Comparison of ENCODE assay signal across 21 cellular contexts in the genomic region with DNA sequence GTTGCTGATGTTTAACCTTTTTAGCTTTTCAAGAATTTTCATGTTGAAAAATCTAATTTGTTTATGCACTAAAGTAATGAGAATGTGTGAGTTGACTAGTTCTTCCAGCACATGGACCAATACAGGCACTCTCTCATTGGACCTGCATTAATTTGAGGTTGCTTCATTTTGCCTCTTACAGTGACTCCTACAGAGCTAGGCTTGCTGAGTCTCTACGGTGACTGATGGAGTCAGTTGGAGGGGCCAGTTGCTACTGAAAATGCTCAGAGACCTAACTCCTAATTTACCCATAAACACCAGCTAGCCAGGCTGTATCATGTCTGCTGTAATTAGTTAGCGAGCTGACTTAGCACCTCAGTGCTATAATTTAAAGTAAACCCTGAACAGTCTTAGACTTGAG.
"Had no signal": no experiment of that assay in that cellular context is flagged by ENCODE, and none has a peak within 500 bp of the region (broad histone marks: within the 10 kb centered on the region; RNA-seq: fewer than 3 reads in every experiment).

No MANE protein-coding gene starts in this region.

- H3K9ac ChIP-seq: SK-N-SH had no signal

- H3K36me3 ChIP-seq: breast epithelium had no signal

- H3K4me3 ChIP-seq: breast epithelium, coronary artery had no signal

- DNase-seq: activated CD4-positive, alpha-beta T cell treated with anti-CD3 and anti-CD28 coated beads for 48 hours; activated CD4-positive, alpha-beta T cell treated with anti-CD3 and anti-CD28 coated beads, Interleukin-2, amount 50 U/mL, for 4 hours; activated CD4-positive, CD25-positive, alpha-beta regulatory T cell treated with anti-CD3 and anti-CD28 coated beads, Interleukin-2, amount 50 U/mL, for 72 hours; activated CD8-positive, alpha-beta memory T cell treated with anti-CD3 and anti-CD28 coated beads, Interleukin-2, amount 10 ng/mL, durations not matched to agents 7 days and 5 days; activated effector memory CD4-positive, alpha-beta T cell treated with Interleukin-2 at 50 U/mL for 16 hours; activated naive CD4-positive, alpha-beta T cell; activated T-cell treated with anti-CD3 and anti-CD28 coated beads, Interleukin-2, amount 50 U/mL, for 24 hours; aorta; caudate nucleus; NCI-H1048; NCI-H146; NCI-H187 treated with DMSO at 0.1 percent for 48 hours; NCI-H2081 treated with DMSO at 0.1 percent for 48 hours; NCI-H446 treated with DMSO at 0.1 percent for 48 hours; NCI-H524 treated with DMSO at 0.1 percent for 48 hours; NCI-H748 treated with DMSO at 0.1 percent for 48 hours; SK-N-SH; T-helper 1 cell had no signal

- H3K4me1 ChIP-seq: breast epithelium had no signal

- FAIRE-seq: RCC 7860 had no signal

- H3K9me2 ChIP-seq: SK-N-SH had no signal

- H3K27ac ChIP-seq: breast epithelium, coronary artery had no signal

- H3K9me3 ChIP-seq: breast epithelium, SK-N-SH had no signal

- H3K4me2 ChIP-seq: SK-N-SH had no signal

- H3K27me3 ChIP-seq: breast epithelium had no signal

- ATAC-seq: activated CD8-positive, alpha-beta memory T cell treated with anti-CD3 and anti-CD28 coated beads, Interleukin-2, amount 10 ng/mL, durations not matched to agents 7 days and 5 days had no signal
